ENCODE assay signal across 8 cellular contexts in genomic region chr19:5690125-5690954, GRCh38.
DNase-seq lines count a peak whose midpoint lies in the region; ATAC-seq and TF ChIP-seq lines count a peak whose summit lies in the region.

Gene RPL36 (plus strand): TSS chr19:5690295. CDS start chr19:5690508, 213 bp downstream.

- DNase-seq in AG09309 (ENCODE audit: low read depth) (peak; percentile 73), NCI-H69 (lab: John Stamatoyannopoulos, UW) (peak; percentile 98), dedifferentiated amniotic fluid mesenchymal stem cell (ENCODE audit: extremely low spot score) (peak; percentile 95), left kidney (ENCODE audit: low read depth, low spot score) (peak; percentile 99)
- peak; percentile 99 for DNase-seq in activated CD4-positive, alpha-beta T cell treated with anti-CD3 and anti-CD28 coated beads, Interleukin-2, amount 50 U/mL, for 1 hour
- DNase-seq in stimulated activated CD4-positive, alpha-beta T cell treated with anti-CD3 and anti-CD28 coated beads, Interleukin-2, amount 100 ng/mL, for 24 hours: peak; percentile 100

- peak within 1 kb of the TSS; percentile 92 for H3K4me3 ChIP-seq in AG09309 (ENCODE audit: control insufficient read depth, low read depth, low read length)

- ATAC-seq in GM19025 (IDR thresholded peaks at IDR 0.05; ENCODE audit: low read depth, unreplicated experiment) (peak; percentile 43), HG03469 (IDR thresholded peaks at IDR 0.05; ENCODE audit: unreplicated experiment) (peak; percentile 36)

- peak; percentile 98 for TF ChIP-seq CTCF in AG09309 (IDR thresholded peaks at IDR 0.05; ENCODE audit: control insufficient read depth, insufficient read depth, low read depth, low read length, missing control alignments)

Comparison
In these comparisons a context has a peak if more than half of its experiments do, and no peak if none do; other contexts are left out.
1. Peak in every context shown above with its lines: DNase-seq, ATAC-seq and H3K4me3 ChIP-seq.